ENCODE assay signal across 31 cellular contexts in the genomic region with DNA sequence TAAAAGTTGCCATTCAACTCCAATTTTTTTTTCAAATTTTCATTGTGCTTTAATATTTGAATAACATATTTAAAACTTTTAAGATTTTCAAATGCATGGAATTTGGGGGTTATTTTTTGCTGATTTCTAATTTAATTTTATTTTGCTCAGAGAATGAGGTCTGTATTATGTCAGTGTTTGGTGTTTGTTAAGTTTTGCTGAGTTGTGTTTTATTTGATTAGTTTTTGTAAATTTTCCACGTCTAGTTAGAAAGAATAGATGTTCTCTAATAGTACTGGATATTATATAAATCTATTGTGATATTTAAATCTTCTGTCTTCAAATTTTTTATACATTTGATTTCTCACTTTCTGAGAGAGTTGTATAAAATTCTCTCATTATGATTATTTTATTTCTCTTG.
"Had no signal": no experiment of that assay in that cellular context is flagged by ENCODE, and none has a peak within 500 bp of the region (broad histone marks: within the 10 kb centered on the region; RNA-seq: fewer than 3 reads in every experiment).

No MANE protein-coding gene starts in this region.

- H3K9me3 ChIP-seq: adrenal gland, ascending aorta, breast epithelium, colonic mucosa, gastrocnemius medialis had no signal

- H3K4me3 ChIP-seq: adrenal gland, ascending aorta, breast epithelium, cardiac muscle cell, colonic mucosa, gastrocnemius medialis had no signal

- DNase-seq: activated B cell treated with CpG ODN at 0.5 μM for 24 hours; activated CD4-positive, alpha-beta T cell treated with anti-CD3 and anti-CD28 coated beads for 48 hours; activated CD4-positive, alpha-beta T cell treated with anti-CD3 and anti-CD28 coated beads, Interleukin-2, amount 50 U/mL, for 1 hour; activated CD4-positive, alpha-beta T cell treated with anti-CD3 and anti-CD28 coated beads, Interleukin-2, amount 50 U/mL, for 48 hours; activated CD8-positive, alpha-beta memory T cell treated with anti-CD3 and anti-CD28 coated beads for 24 hours; activated CD8-positive, alpha-beta T cell treated with anti-CD3 and anti-CD28 coated beads for 36 hours; activated effector memory CD4-positive, alpha-beta T cell treated with anti-CD3 and anti-CD28 coated beads, Interleukin-2, amount 50 U/mL, for 16 hours; activated naive CD4-positive, alpha-beta T cell treated with anti-CD3 and anti-CD28 coated beads for 36 hours; activated naive CD8-positive, alpha-beta T cell treated with anti-CD3 and anti-CD28 coated beads for 36 hours; activated naive CD8-positive, alpha-beta T cell treated with anti-CD3 and anti-CD28 coated beads, Interleukin-2, amount 50 U/mL, for 24 hours; activated T-cell treated with anti-CD3 and anti-CD28 coated beads, Interleukin-2, amount 50 U/mL, for 4 hours; adrenal gland; amygdala; central memory CD4-positive, alpha-beta T cell; cerebellar nuclear complex; colonic mucosa; effector CD8-positive, alpha-beta T cell; foreskin fibroblast; gastrocnemius medialis; glutamatergic neuron; T-helper 1 cell; T-helper 17 cell; T1000; WERI-Rb-1 had no signal

- FAIRE-seq: endometrium, endothelial cell of umbilical vein had no signal

- H3K27me3 ChIP-seq: adrenal gland, ascending aorta, breast epithelium, cardiac muscle cell, colonic mucosa, gastrocnemius medialis had no signal

- ATAC-seq: activated CD4-positive, CD25-positive, alpha-beta regulatory T cell treated with anti-CD3 and anti-CD28 coated beads, Interleukin-2, amount 50 U/mL, for 24 hours; activated CD8-positive, alpha-beta T cell treated with anti-CD3 and anti-CD28 coated beads for 36 hours; activated naive CD8-positive, alpha-beta T cell treated with anti-CD3 and anti-CD28 coated beads, Interleukin-2, amount 50 U/mL, for 24 hours; activated T-cell treated with anti-CD3 and anti-CD28 coated beads, Interleukin-2, amount 50 U/mL, for 4 hours; gastrocnemius medialis; T-helper 17 cell had no signal

- H3K36me3 ChIP-seq: adrenal gland, ascending aorta, breast epithelium, cardiac muscle cell, colonic mucosa, gastrocnemius medialis, WERI-Rb-1 had no signal

- H3K27ac ChIP-seq: adrenal gland, ascending aorta, breast epithelium, cardiac muscle cell, colonic mucosa, epithelial cell of prostate, gastrocnemius medialis, WERI-Rb-1 had no signal

- H3K4me1 ChIP-seq: adrenal gland, ascending aorta, breast epithelium, colonic mucosa, gastrocnemius medialis had no signal
